1 cellular context compared by ENCODE assay signal in genomic region chr7:138388673-138389491, GRCh38.
TF ChIP-seq lines count a peak whose summit lies in the region.

No MANE protein-coding gene starts in this region.

TF ChIP-seq in HepG2, 621 proteins besides CTCF, POLR2A, EP300 and RAD21 (continued from another document and continues in another):
- TF ChIP-seq YY1 (IDR thresholded peaks at IDR 0.05; ENCODE audit: insufficient read depth, insufficient replicate concordance, low read depth, low read length) (peak; percentile 67), ZNF782 (CRISPR knock-in tag; IDR thresholded peaks at IDR 0.05; ENCODE audit: borderline replicate concordance) (no peak), TFDP2 (CRISPR knock-in tag; IDR thresholded peaks at IDR 0.05) (no peak; the same call in 1 of the 2 replicates), LBX2 (CRISPR knock-in tag; IDR thresholded peaks at IDR 0.05; ENCODE audit: borderline replicate concordance) (no peak), HDAC1 (CRISPR knock-in tag; IDR thresholded peaks at IDR 0.05) (peak; percentile 79), BCL6 (CRISPR knock-in tag; IDR thresholded peaks at IDR 0.05) (peak; percentile 87), CENPBD1 (CRISPR knock-in tag; IDR thresholded peaks at IDR 0.05; ENCODE audit: borderline replicate concordance, low read depth) (no peak), RARA (CRISPR knock-in tag; IDR thresholded peaks at IDR 0.05) (peak; percentile 85), MLX (CRISPR knock-in tag; IDR thresholded peaks at IDR 0.05) (peak; percentile 65; the same call in 1 of the 2 replicates), ATF4 (CRISPR knock-in tag; IDR thresholded peaks at IDR 0.05) (peak in 1 of 2 experiments; percentile 77; a peak in 1 of 4 replicates), ZNF343 (CRISPR knock-in tag; IDR thresholded peaks at IDR 0.05) (no peak), RXRB (CRISPR knock-in tag; IDR thresholded peaks at IDR 0.05; ENCODE audit: borderline replicate concordance) (peak; percentile 93), ARID4A (CRISPR knock-in tag; IDR thresholded peaks at IDR 0.05; ENCODE audit: borderline replicate concordance) (peak; percentile 8; the same call in 1 of the 2 replicates), PBX2 (CRISPR knock-in tag; IDR thresholded peaks at IDR 0.05) (0 out of 2 replicates have a peak, but pooled peaks have one; percentile 17), CEBPB (IDR thresholded peaks at IDR 0.05; ENCODE audit: borderline replicate concordance, low read depth, low read length) (peak; percentile 89), ZNF609 (CRISPR knock-in tag; IDR thresholded peaks at IDR 0.05; ENCODE audit: borderline replicate concordance) (peak; percentile 98), NCOA1 (CRISPR knock-in tag; IDR thresholded peaks at IDR 0.05) (peak; percentile 49; the same call in 1 of the 2 replicates), ZNF619 (CRISPR knock-in tag; IDR thresholded peaks at IDR 0.05) (no peak), SNAPC5 (CRISPR knock-in tag; IDR thresholded peaks at IDR 0.05; ENCODE audit: borderline replicate concordance) (peak; percentile 65; the same call in 1 of the 2 replicates), CEBPG (CRISPR knock-in tag; IDR thresholded peaks at IDR 0.05) (peak; percentile 82), SALL1 (CRISPR knock-in tag; IDR thresholded peaks at IDR 0.05) (peak; percentile 42), BRD4 (CRISPR knock-in tag; IDR thresholded peaks at IDR 0.05) (0 out of 2 replicates have a peak, but pooled peaks have one; percentile 45), ZNF800 (CRISPR knock-in tag; IDR thresholded peaks at IDR 0.05) (0 out of 2 replicates have a peak, but pooled peaks have one; percentile 39), ZNF101 (CRISPR knock-in tag; IDR thresholded peaks at IDR 0.05; ENCODE audit: borderline replicate concordance, low read depth) (no peak), SRSF1 (optimal IDR thresholded peaks at IDR 0.05; ENCODE audit: low read depth, low read length) (no peak), ZNF264 (CRISPR knock-in tag; IDR thresholded peaks at IDR 0.05) (peak; percentile 80; the same call in 1 of the 2 replicates), GATAD1 (CRISPR knock-in tag; IDR thresholded peaks at IDR 0.05) (peak; percentile 22; the same call in 1 of the 2 replicates), ARNTL (CRISPR knock-in tag; IDR thresholded peaks at IDR 0.05) (peak; percentile 50; the same call in 1 of the 2 replicates), NFIC (IDR thresholded peaks at IDR 0.05; ENCODE audit: low read length) (peak; percentile 99), MIER3 (CRISPR knock-in tag; IDR thresholded peaks at IDR 0.05; ENCODE audit: borderline replicate concordance) (peak; percentile 45; the same call in 1 of the 2 replicates), ZNF326 (CRISPR knock-in tag; IDR thresholded peaks at IDR 0.05; ENCODE audit: borderline replicate concordance) (no peak), MAZ (IDR thresholded peaks at IDR 0.05; ENCODE audit: borderline replicate concordance, low read depth, low read length) (no peak), MAZ (CRISPR knock-in tag; IDR thresholded peaks at IDR 0.05; ENCODE audit: low read depth) (no peak)
